ENCODE assay signal across 11 cellular contexts in the genomic region with DNA sequence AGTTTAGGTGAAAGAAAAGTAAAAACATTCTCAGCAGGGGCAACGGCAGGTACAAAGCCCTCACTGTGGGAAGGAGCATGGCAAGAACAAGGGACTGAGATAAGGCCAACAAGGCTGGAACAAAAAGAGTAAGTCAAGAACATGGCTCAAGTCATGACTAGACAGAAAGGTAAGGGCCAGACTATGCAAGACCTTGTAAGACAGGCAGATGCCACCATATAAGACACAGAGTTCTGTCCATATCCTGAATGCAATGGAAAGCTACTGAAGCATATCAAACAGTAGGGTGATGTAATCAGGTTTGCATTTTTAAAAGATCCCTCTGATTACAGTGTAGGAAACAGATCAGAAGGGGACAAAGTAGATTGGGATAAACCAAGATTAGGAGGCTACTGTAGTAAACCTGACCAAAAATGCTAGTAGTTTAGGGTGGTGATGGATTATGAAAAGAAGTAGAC. TPM values are rescaled to one million over a fixed set of nuclear protein-coding genes. Genes with fewer than 3 reads are reported as not detected.
DNase-seq lines count a peak whose midpoint lies in the region; ATAC-seq, FAIRE-seq and TF ChIP-seq lines count a peak whose summit lies in the region.
"Had no signal": no experiment of that assay in that cellular context is flagged by ENCODE, and none has a peak within 500 bp of the region (broad histone marks: within the 10 kb centered on the region; RNA-seq: fewer than 3 reads in every experiment).

No MANE protein-coding gene starts in this region.

- no peak overlapping the region; the same call in 1 of the 2 replicates for H2BK12ac ChIP-seq in H1 (ENCODE audit: low read depth, low read length)

- H3K14ac ChIP-seq in H1 (ENCODE audit: insufficient read length) = no peak overlapping the region

- no peak overlapping the region for H4K5ac ChIP-seq in H1 (ENCODE audit: insufficient read length, low read depth, low read length)

- H3K27ac ChIP-seq in H1 (ENCODE audit: low read depth, low read length) (no peak overlapping the region), suprapubic skin (peak overlapping the region; percentile 8)

- peak; percentile 7 for DNase-seq in NCI-H748 (lab: John Stamatoyannopoulos, UW; ENCODE audit: unreplicated experiment)
- no peak for DNase-seq in NCI-H748 treated with DMSO at 0.1 percent for 48 hours (lab: John Stamatoyannopoulos, UW)
- no peak for DNase-seq in H1 (ENCODE audit: low read depth in 1 of 2, low spot score in 2 of 2)
- DNase-seq in suprapubic skin (ENCODE audit: low spot score in 2 of 2) = no peak
- no peak for DNase-seq in left lobe of liver (ENCODE audit: low spot score)
- no peak for DNase-seq in cortex of kidney (lab: John Stamatoyannopoulos, UW)
- DNase-seq: anterior cingulate cortex had no signal

- TF ChIP-seq RAD21 in H1 (IDR thresholded peaks at IDR 0.05 in 1 of 2, conservative IDR thresholded peaks at IDR 0.05 in 1 of 2; ENCODE audit: low read depth in 2 of 2, low read length in 2 of 2) = no peak

- H3K27me3 ChIP-seq in H1 (replicated peaks in 1 of 4; ENCODE audit: control insufficient read depth in 3 of 4, extremely low read depth in 1 of 4, insufficient read depth in 3 of 4, low read length in 3 of 4) = peaks cover 32 to 74% (median 50%) of the 10 kb centered on the region in 4 experiments
- H3K27me3 ChIP-seq in suprapubic skin = no peaks in the 10 kb centered on the region

- CTCF ChIA-PET in H1 (lab: Charles Lee; ENCODE audit: partially characterized antibody) = interaction anchor here (1.2 to 1.9 kb wide), 3 partner anchors 17 to 218 kb away, joined by 4 to 16 read pairs (median 11); a partner anchor contains a TSS

- H3K18ac ChIP-seq in H1 (ENCODE audit: extremely low read depth, low read length) = no peak overlapping the region

- no peak for TF ChIP-seq CTCF in H1 (IDR thresholded peaks at IDR 0.05; ENCODE audit: control extremely low read depth in 1 of 3, insufficient read depth in 1 of 3, low read depth in 1 of 3, low read length in 3 of 3)
- no peak for TF ChIP-seq CTCF in suprapubic skin (IDR thresholded peaks at IDR 0.05)

- H3K56ac ChIP-seq in H1 (replicated peaks; ENCODE audit: insufficient read length, low read depth, low read length) = no peak overlapping the region

- no peak overlapping the region for H2BK20ac ChIP-seq in H1 (ENCODE audit: low read length)

- H4K20me1 ChIP-seq in H1 (replicated peaks in 1 of 2; ENCODE audit: control insufficient read depth in 1 of 2, insufficient read depth in 2 of 2, low read length in 2 of 2) = peaks cover 30 to 32% of the 10 kb centered on the region in 2 experiments

- H4K91ac ChIP-seq in H1 (replicated peaks; ENCODE audit: insufficient read length, low read length) = no peak overlapping the region

- H3K23ac ChIP-seq in H1 (ENCODE audit: insufficient read length) = no peak overlapping the region

- FAIRE-seq in H1 (lab: Jason Lieb, UNC) = no peak
- FAIRE-seq: TTC549 had no signal

- no peak overlapping the region for H3K4ac ChIP-seq in H1 (replicated peaks; ENCODE audit: insufficient read length, low read depth, low read length)

- POLR2A ChIA-PET in H1 (lab: Charles Lee; ENCODE audit: partially characterized antibody) = interaction anchor here (0.6 to 0.9 kb wide), 2 partner anchors 45 to 111 kb away, joined by 3 to 4 read pairs; no protein-coding TSS in a partner anchor

- WGBS in H1 (ENCODE audit: extremely low coverage in 1 of 2, insufficient coverage in 1 of 2, insufficient read length in 1 of 2, insufficient replicate concordance in 2 of 2, low coverage in 1 of 2, low lambda C conversion rate in 2 of 2, missing lambda C conversion rate in 1 of 2), 2 experiments = 54% methylated on average over 1 of the region's 1 CpG; no CpG with 5 or more reads in 1 of the 2 experiments
- WGBS in suprapubic skin = 93% methylated on average over 1 of the region's 1 CpG

- peaks cover 0 to 10% of the 10 kb centered on the region in 2 experiments; a peak in 2 of 4 replicates for H3K79me2 ChIP-seq in H1 (ENCODE audit: control insufficient read depth in 1 of 2, insufficient read depth in 2 of 2, low read length in 2 of 2)

- H2BK120ac ChIP-seq in H1 (replicated peaks; ENCODE audit: low read depth, low read length) = no peak overlapping the region

- no peak overlapping the region for H2AK5ac ChIP-seq in H1 (ENCODE audit: low read depth, low read length)

- H3K4me2 ChIP-seq in H1 (ENCODE audit: insufficient read depth in 1 of 2, low read depth in 2 of 2, low read length in 2 of 2) = no peak overlapping the region

- H2AFZ ChIP-seq in H1 (ENCODE audit: low read length) = no peak overlapping the region

- peaks cover 0 to 12% (median 6%) of the 10 kb centered on the region in 4 experiments; a peak in 4 of 7 replicates for H3K4me1 ChIP-seq in H1 (replicated peaks in 1 of 4; ENCODE audit: control insufficient read depth in 3 of 4, insufficient read depth in 4 of 4, low read length in 3 of 4)
- H3K4me1 ChIP-seq in suprapubic skin = peaks cover 42% of the 10 kb centered on the region

- H3K79me1 ChIP-seq in H1 (ENCODE audit: low read depth, low read length) = no peaks in the 10 kb centered on the region; the same call in 1 of the 2 replicates

- H3K4me3 ChIP-seq in H1 (ENCODE audit: extremely low read depth in 1 of 4, insufficient read depth in 2 of 4, low read depth in 3 of 4, low read length in 4 of 4) (no peak overlapping the region), suprapubic skin (peak overlapping the region; percentile 7)

- peak; percentile 36 for ATAC-seq in HG03558 (IDR thresholded peaks at IDR 0.05; ENCODE audit: extremely low read depth, unreplicated experiment)
- no peak for ATAC-seq in left lobe of liver
- ATAC-seq in HG02571 (IDR thresholded peaks at IDR 0.05; ENCODE audit: unreplicated experiment) = no peak
- ATAC-seq: sciatic nerve had no signal

- H3K23me2 ChIP-seq in H1 (ENCODE audit: low read depth, low read length) = peaks cover 4% of the 10 kb centered on the region

- H4K8ac ChIP-seq in H1 (ENCODE audit: extremely low read depth, insufficient read depth, low read length) = no peak overlapping the region

- no peak overlapping the region for H2BK15ac ChIP-seq in H1 (ENCODE audit: low read length)

- no peak overlapping the region for H3K9ac ChIP-seq in H1 (replicated peaks in 1 of 4; ENCODE audit: extremely low read depth in 1 of 4, low read depth in 3 of 4, low read length in 3 of 4)

- H2BK5ac ChIP-seq in H1 (ENCODE audit: low read depth, low read length) = no peak overlapping the region

- H3K9me3 ChIP-seq in H1 (ENCODE audit: insufficient read depth in 2 of 2, low read depth in 1 of 2, low read length in 1 of 2) (no peaks in the 10 kb centered on the region), suprapubic skin (no peaks in the 10 kb centered on the region)

- TF ChIP-seq EP300 in H1 (IDR thresholded peaks at IDR 0.05; ENCODE audit: borderline replicate concordance in 1 of 2, low read depth in 2 of 2, low read length in 2 of 2) (no peak), suprapubic skin (IDR thresholded peaks at IDR 0.05) (no peak)

- no peak for TF ChIP-seq POLR2A in H1 (IDR thresholded peaks at IDR 0.05; ENCODE audit: control extremely low read depth in 1 of 2, low read depth in 2 of 2, low read length in 2 of 2)
- TF ChIP-seq POLR2A in suprapubic skin (IDR thresholded peaks at IDR 0.05) = no peak

- H3K36me3 ChIP-seq in H1 (ENCODE audit: control insufficient read depth in 2 of 4, insufficient read depth in 4 of 4, low read length in 3 of 4) = no peaks in the 10 kb centered on the region
- H3K36me3 ChIP-seq in suprapubic skin = no peaks in the 10 kb centered on the region

TF ChIP-seq in H1, 55 proteins besides CTCF, POLR2A, EP300 and RAD21:
- peak in 1 of 2 experiments; percentile 68; a peak in 1 of 4 replicates for TF ChIP-seq HDAC2 (IDR thresholded peaks at IDR 0.05; ENCODE audit: borderline replicate concordance in 1 of 2, low read depth in 2 of 2, low read length in 2 of 2)
- no peak for TF ChIP-seq SP2 (IDR thresholded peaks at IDR 0.05; ENCODE audit: low read length)
- peak; percentile 80 for TF ChIP-seq NANOG (IDR thresholded peaks at IDR 0.05; ENCODE audit: insufficient read depth, low read depth, low read length, poor library complexity, severe bottlenecking)
- TF ChIP-seq BACH1 (IDR thresholded peaks at IDR 0.05; ENCODE audit: low read length) = peak; percentile 57; the same call in 1 of the 2 replicates

RNA-seq across cellular contexts. Expression of gene REV3L, which starts 5.5 kb away (rescaled TPM):
- total RNA-seq in H1 (2021; fragmentation: NEBNext Ultra II Directional; extraction: Animal tissue kit (Norgen Biotek cat#: 25700)) = 5.0 and 6.6 TPM in 2 replicates
- 1.1 and 2.1 TPM in 2 replicates for polyA plus RNA-seq in H1 (2011; rRNA removed)
- 2.8 TPM for polyA plus RNA-seq in H1 (2011; cell fraction: cytosol; rRNA removed)
- polyA plus RNA-seq in H1 (2011; cell fraction: nucleus; rRNA removed) = 3.3 TPM
- polyA plus RNA-seq in H1 (2012, experiment 1 of 2) = 1.8 to 3.4 TPM (median 2.1 TPM) in 4 replicates
- polyA plus RNA-seq in H1 (2012, experiment 2 of 2) = 0.17 TPM
- 2.8 TPM for polyA plus RNA-seq in H1 (2013, experiment 1 of 2)
- 2.5 TPM for polyA plus RNA-seq in H1 (2013, experiment 2 of 2)
- 9.4 and 12.6 TPM in 2 replicates for polyA minus RNA-seq in H1 (2011; rRNA and poly(A)+ RNA removed)
- 4.6 TPM for polyA minus RNA-seq in H1 (2011; cell fraction: cytosol; rRNA and poly(A)+ RNA removed)
- 27.3 TPM for polyA minus RNA-seq in H1 (2011; cell fraction: nucleus; rRNA and poly(A)+ RNA removed)
- total RNA-seq in suprapubic skin (10 to 100 TPM; 15.7 to 47.5 (median 21.5) TPM), left lobe of liver (11.7 TPM)
